In genomic region chr4:52891743-52892142, GRCh38 we compare ENCODE assay signal across 30 cellular contexts. TPM values are rescaled to one million over a fixed set of nuclear protein-coding genes. Genes with fewer than 3 reads are reported as not detected.
"Had no signal": no experiment of that assay in that cellular context is flagged by ENCODE, and none has a peak within 500 bp of the region (broad histone marks: within the 10 kb centered on the region; RNA-seq: fewer than 3 reads in every experiment).

No MANE protein-coding gene starts in this region.

- H3K4me2 ChIP-seq: hepatocyte had no signal

- H3K4me3 Mint-ChIP-seq: memory B cell, mesothelial cell of epicardium, naive B cell, nephron progenitor cell had no signal

- H3K27me3 Mint-ChIP-seq: memory B cell, naive B cell had no signal

- H3K27ac Mint-ChIP-seq: memory B cell, mesothelial cell of epicardium had no signal

- H2AFZ ChIP-seq: hepatocyte had no signal

- H3K27ac ChIP-seq: coronary artery, esophagus muscularis mucosa, foreskin keratinocyte, gastroesophageal sphincter, heart left ventricle, ovary, psoas muscle, stomach, thyroid gland, vagina had no signal

- H3K27me3 ChIP-seq: esophagus muscularis mucosa, foreskin keratinocyte, gastroesophageal sphincter, heart left ventricle, hepatocyte, ovary, spleen, stomach, thyroid gland, vagina had no signal

- DNase-seq: dermis blood vessel endothelial cell; effector memory CD4-positive, alpha-beta T cell; foreskin keratinocyte; heart left ventricle; kidney; mucosa of descending colon; naive B cell; nephron progenitor cell; occipital lobe; ovary; posterior cingulate gyrus; psoas muscle; right cardiac atrium; spleen; stimulated activated CD4-positive, alpha-beta T cell treated with anti-CD3 and anti-CD28 coated beads, Interleukin-2, amount 100 ng/mL, for 48 hours; stimulated activated naive CD4-positive, alpha-beta T cell treated with Interleukin-2 at 50 U/mL for 16 hours; stomach; thyroid gland; trophoblast cell had no signal

- H3K4me1 ChIP-seq: esophagus muscularis mucosa, foreskin keratinocyte, gastroesophageal sphincter, heart left ventricle, psoas muscle, spleen, stomach, vagina had no signal

- ATAC-seq: foreskin keratinocyte, gastroesophageal sphincter, heart left ventricle, left lobe of liver, mucosa of descending colon, psoas muscle, right cardiac atrium had no signal

- H3K9me3 ChIP-seq: esophagus muscularis mucosa, gastroesophageal sphincter, heart left ventricle, mucosa of descending colon, ovary, psoas muscle, stomach, thyroid gland, vagina had no signal

- H3K4me1 Mint-ChIP-seq: memory B cell, naive B cell had no signal

- FAIRE-seq: endothelial cell of umbilical vein, kidney had no signal

- H3K79me2 ChIP-seq: hepatocyte had no signal

- H3K36me3 ChIP-seq: esophagus muscularis mucosa, gastroesophageal sphincter, heart left ventricle, ovary, stomach, thyroid gland, vagina had no signal

- H3K9me3 Mint-ChIP-seq: memory B cell had no signal

- H3K4me3 ChIP-seq: coronary artery, esophagus muscularis mucosa, gastroesophageal sphincter, heart left ventricle, hepatocyte, lung, mucosa of descending colon, ovary, psoas muscle, skin epidermis, spleen, stomach, thyroid gland, vagina had no signal

RNA-seq across cellular contexts. Expression of gene RASL11B, which starts 29.6 kb away (rescaled TPM):
- total RNA-seq: dermis blood vessel endothelial cell, endothelial cell of umbilical vein had no signal
